Comparison of ENCODE assay signal across 26 cellular contexts in genomic region chr11:117431436-117431835, GRCh38.
DNase-seq lines count a peak whose midpoint lies in the region; ATAC-seq, FAIRE-seq and TF ChIP-seq lines count a peak whose summit lies in the region.
"Had no signal": no experiment of that assay in that cellular context is flagged by ENCODE, and none has a peak within 500 bp of the region (broad histone marks: within the 10 kb centered on the region; RNA-seq: fewer than 3 reads in every experiment).

No MANE protein-coding gene starts in this region.

- CTCF ChIA-PET in activated naive CD4-positive, alpha-beta T cell treated with anti-CD3 and anti-CD28 coated beads, Interleukin-2, amount 10 ng/mL, durations not matched to agents 7 days and 5 days (lab: Charles Lee) = no interaction called here
- CTCF ChIA-PET in activated naive CD4-positive, alpha-beta T cell treated with anti-CD3 and anti-CD28 coated beads for 36 hours (lab: Charles Lee) = interaction anchor here (0.6 kb wide), 2 partner anchors 15 to 945 kb away, joined by 3 read pairs; no protein-coding TSS in a partner anchor

- no peak overlapping the region for H2BK15ac ChIP-seq in neuronal stem cell (ENCODE audit: low read length)

- no peak overlapping the region for H2BK12ac ChIP-seq in neuronal stem cell (ENCODE audit: low read length)

- H3K4me1 ChIP-seq in kidney (ENCODE audit: control insufficient read depth in 1 of 2, insufficient read depth in 1 of 2, low read depth in 1 of 2, low read length in 2 of 2) = no peaks in the 10 kb centered on the region
- peaks cover 9 to 14% of the 10 kb centered on the region in 2 donors for H3K4me1 ChIP-seq in neuronal stem cell (ENCODE audit: control insufficient read depth in 2 of 2, insufficient read depth in 1 of 2, low read depth in 1 of 2, low read length in 2 of 2)
- H3K4me1 ChIP-seq in thyroid gland = peaks cover 13 to 38% of the 10 kb centered on the region in 2 donors
- H3K4me1 ChIP-seq: A549, Caco-2 had no signal

- H3K9me3 ChIP-seq in kidney (ENCODE audit: control insufficient read depth in 1 of 2, low read length in 2 of 2) (no peaks in the 10 kb centered on the region), neuronal stem cell (replicated peaks in 1 of 2; ENCODE audit: control insufficient read depth in 2 of 2, insufficient read depth in 1 of 2, low read depth in 1 of 2, low read length in 2 of 2) (no peaks in the 10 kb centered on the region), thyroid gland (no peaks in the 10 kb centered on the region)
- H3K9me3 ChIP-seq: A549, BE2C, Caco-2 had no signal

- peak overlapping the region; percentile 16 for H3K23ac ChIP-seq in neuronal stem cell (ENCODE audit: low read depth, low read length, poor library complexity)

- no peaks in the 10 kb centered on the region for H3K36me3 Mint-ChIP-seq in activated naive CD4-positive, alpha-beta T cell treated with anti-CD3 and anti-CD28 coated beads, Interleukin-2, amount 10 ng/mL, durations not matched to agents 7 days and 5 days
- no peaks in the 10 kb centered on the region for H3K36me3 Mint-ChIP-seq in activated naive CD4-positive, alpha-beta T cell treated with anti-CD3 and anti-CD28 coated beads for 36 hours (ENCODE audit: low read depth)
- H3K36me3 Mint-ChIP-seq: CD4-positive, CD25-positive, alpha-beta regulatory T cell; CD8-positive, alpha-beta T cell had no signal

- no peak overlapping the region for H3K4me3 ChIP-seq in kidney (ENCODE audit: low read length in 2 of 2)
- H3K4me3 ChIP-seq in neuronal stem cell (ENCODE audit: low read length in 2 of 2) = no peak overlapping the region
- no peak overlapping the region for H3K4me3 ChIP-seq in thyroid gland (replicated peaks in 1 of 3)
- H3K4me3 ChIP-seq: A549, GM12878, GM23338 had no signal

- H2BK5ac ChIP-seq in neuronal stem cell (ENCODE audit: low read length) = no peak overlapping the region

- no peak overlapping the region for H3K4me3 Mint-ChIP-seq in activated naive CD4-positive, alpha-beta T cell treated with anti-CD3 and anti-CD28 coated beads, Interleukin-2, amount 10 ng/mL, durations not matched to agents 7 days and 5 days
- H3K4me3 Mint-ChIP-seq in activated naive CD4-positive, alpha-beta T cell treated with anti-CD3 and anti-CD28 coated beads for 36 hours = no peak overlapping the region
- no peak overlapping the region for H3K4me3 Mint-ChIP-seq in stimulated activated naive CD8-positive, alpha-beta T cell treated with anti-CD3 and anti-CD28 coated beads, Interleukin-15, amount 100 ng/mL, for 72 hours
- H3K4me3 Mint-ChIP-seq: CD4-positive, CD25-positive, alpha-beta regulatory T cell; CD8-positive, alpha-beta T cell; GM23338; H9 had no signal

- intact Hi-C loops in activated naive CD4-positive, alpha-beta T cell treated with anti-CD3 and anti-CD28 coated beads for 36 hours (cut with micrococcal nuclease) = no loop called here
- intact Hi-C loops in kidney (cut with DNase I) (no loop called here), thyroid gland (cut with DNase I) (loop anchor here (10.0 kb wide), 1 partner anchor 193 kb away; no protein-coding TSS in a partner anchor)

- H3K9me3 Mint-ChIP-seq in activated naive CD4-positive, alpha-beta T cell treated with anti-CD3 and anti-CD28 coated beads, Interleukin-2, amount 10 ng/mL, durations not matched to agents 7 days and 5 days = no peaks in the 10 kb centered on the region
- H3K9me3 Mint-ChIP-seq in activated naive CD4-positive, alpha-beta T cell treated with anti-CD3 and anti-CD28 coated beads for 36 hours = no peaks in the 10 kb centered on the region
- H3K9me3 Mint-ChIP-seq in stimulated activated naive CD8-positive, alpha-beta T cell treated with anti-CD3 and anti-CD28 coated beads, Interleukin-15, amount 100 ng/mL, for 72 hours = no peaks in the 10 kb centered on the region
- H3K9me3 Mint-ChIP-seq: CD4-positive, CD25-positive, alpha-beta regulatory T cell; CD8-positive, alpha-beta T cell; GM23338; H9 had no signal

- no peak overlapping the region for H2AK5ac ChIP-seq in neuronal stem cell (ENCODE audit: low read depth, low read length)

- no peak overlapping the region for H3K4ac ChIP-seq in neuronal stem cell (ENCODE audit: low read length)

- H3K27ac ChIP-seq in kidney (ENCODE audit: low read depth in 2 of 2, low read length in 2 of 2) (no peak overlapping the region), neuronal stem cell (replicated peaks; ENCODE audit: low read length) (no peak overlapping the region), thyroid gland (no peak overlapping the region)
- H3K27ac ChIP-seq: 22Rv1, A549, C4-2B had no signal

- H3K27me3 Mint-ChIP-seq in activated naive CD4-positive, alpha-beta T cell treated with anti-CD3 and anti-CD28 coated beads, Interleukin-2, amount 10 ng/mL, durations not matched to agents 7 days and 5 days = peaks cover 26% of the 10 kb centered on the region
- H3K27me3 Mint-ChIP-seq in activated naive CD4-positive, alpha-beta T cell treated with anti-CD3 and anti-CD28 coated beads for 36 hours (ENCODE audit: low read depth) = peaks cover 1% of the 10 kb centered on the region
- H3K27me3 Mint-ChIP-seq in stimulated activated naive CD8-positive, alpha-beta T cell treated with anti-CD3 and anti-CD28 coated beads, Interleukin-15, amount 100 ng/mL, for 72 hours = peaks cover 8% of the 10 kb centered on the region

- H4K91ac ChIP-seq in neuronal stem cell (ENCODE audit: low read depth, low read length, poor library complexity) = no peak overlapping the region

- WGBS in neuronal stem cell (ENCODE audit: extremely low coverage in 2 of 2, insufficient read length in 2 of 2, insufficient replicate concordance in 1 of 2), 2 donors = no CpG with 5 or more reads among the region's 7 CpGs
- WGBS in thyroid gland, 2 donors = 37 to 50% methylated on average over 2 to 7 of the region's 7 CpGs

- TF ChIP-seq CTCF in kidney (IDR thresholded peaks at IDR 0.05; ENCODE audit: borderline replicate concordance, extremely low read depth, insufficient read depth) (no peak), thyroid gland (IDR thresholded peaks at IDR 0.05) (no peak)

- H3K4me2 ChIP-seq in neuronal stem cell (ENCODE audit: insufficient read depth, low read length, poor library complexity, severe bottlenecking) = no peak overlapping the region
- H3K4me2 ChIP-seq: A549, GM23338 had no signal

- no peaks in the 10 kb centered on the region for H3K4me1 Mint-ChIP-seq in activated naive CD4-positive, alpha-beta T cell treated with anti-CD3 and anti-CD28 coated beads, Interleukin-2, amount 10 ng/mL, durations not matched to agents 7 days and 5 days
- no peaks in the 10 kb centered on the region for H3K4me1 Mint-ChIP-seq in activated naive CD4-positive, alpha-beta T cell treated with anti-CD3 and anti-CD28 coated beads for 36 hours (ENCODE audit: low read depth)
- no peaks in the 10 kb centered on the region for H3K4me1 Mint-ChIP-seq in stimulated activated naive CD8-positive, alpha-beta T cell treated with anti-CD3 and anti-CD28 coated beads, Interleukin-15, amount 100 ng/mL, for 72 hours

- no peak overlapping the region for H2AFZ ChIP-seq in neuronal stem cell (ENCODE audit: low read length)
- H2AFZ ChIP-seq: GM23338 had no signal

- peaks cover 0 to 46% (median 3%) of the 10 kb centered on the region in 3 experiments for H3K27me3 ChIP-seq in neuronal stem cell (ENCODE audit: control insufficient read depth in 3 of 3, insufficient read depth in 3 of 3, low read depth in 1 of 3, low read length in 3 of 3)
- H3K27me3 ChIP-seq in thyroid gland = no peaks in the 10 kb centered on the region
- H3K27me3 ChIP-seq: BE2C had no signal

- H3K9ac ChIP-seq in kidney (ENCODE audit: low read length in 2 of 2) = no peak overlapping the region
- H3K9ac ChIP-seq in neuronal stem cell (ENCODE audit: low read depth, low read length, poor library complexity) = no peak overlapping the region

- peak overlapping the region; percentile 31 for H3K18ac ChIP-seq in neuronal stem cell (ENCODE audit: low read length)

- H3K79me1 ChIP-seq in neuronal stem cell (ENCODE audit: low read depth, low read length) = no peaks in the 10 kb centered on the region

- no peak for ATAC-seq in stimulated activated naive CD8-positive, alpha-beta T cell treated with anti-CD3 and anti-CD28 coated beads, Interleukin-15, amount 100 ng/mL, for 72 hours
- no peak for ATAC-seq in HG03342 (IDR thresholded peaks at IDR 0.05; ENCODE audit: unreplicated experiment)
- ATAC-seq: A549; CD8-positive, alpha-beta T cell; GM12878; GM23338; HCT116 had no signal

- H3K27ac Mint-ChIP-seq in activated naive CD4-positive, alpha-beta T cell treated with anti-CD3 and anti-CD28 coated beads, Interleukin-2, amount 10 ng/mL, durations not matched to agents 7 days and 5 days = no peak overlapping the region
- no peak overlapping the region for H3K27ac Mint-ChIP-seq in activated naive CD4-positive, alpha-beta T cell treated with anti-CD3 and anti-CD28 coated beads for 36 hours
- H3K27ac Mint-ChIP-seq in stimulated activated naive CD8-positive, alpha-beta T cell treated with anti-CD3 and anti-CD28 coated beads, Interleukin-15, amount 100 ng/mL, for 72 hours = no peak overlapping the region
- H3K27ac Mint-ChIP-seq: CD8-positive, alpha-beta T cell; GM23338; H9 had no signal

- peak; percentile 15 for DNase-seq in activated naive CD4-positive, alpha-beta T cell treated with anti-CD3 and anti-CD28 coated beads, Interleukin-2, amount 10 ng/mL, durations not matched to agents 7 days and 5 days
- DNase-seq in activated naive CD4-positive, alpha-beta T cell treated with anti-CD3 and anti-CD28 coated beads for 36 hours = no peak
- DNase-seq in kidney (peak; percentile 39), neuronal stem cell (ENCODE audit: low spot score) (no peak), thyroid gland (peak; percentile 81 to 89), DMS 273 (lab: John Stamatoyannopoulos, UW; ENCODE audit: unreplicated experiment) (no peak)
- DNase-seq in stimulated activated naive CD8-positive, alpha-beta T cell treated with anti-CD3 and anti-CD28 coated beads, Interleukin-15, amount 100 ng/mL, for 72 hours = no peak
- DNase-seq: ACHN; AML-193; BE2C; Caco-2; CD4-positive, CD25-positive, alpha-beta regulatory T cell; CD8-positive, alpha-beta T cell; DMS 273 treated with DMSO at 0.1 percent for 48 hours; DMS79; EL; GDM1; H9 had no signal

- no peak overlapping the region for H3K14ac ChIP-seq in neuronal stem cell (ENCODE audit: low read length)

- no peak overlapping the region for H2BK120ac ChIP-seq in neuronal stem cell (ENCODE audit: low read depth, low read length)

- H3K36me3 ChIP-seq in kidney (ENCODE audit: control insufficient read depth in 1 of 2, insufficient read depth in 2 of 2, low read length in 2 of 2) (peaks cover 0 to 25% of the 10 kb centered on the region in 2 donors), neuronal stem cell (replicated peaks in 1 of 2; ENCODE audit: control insufficient read depth in 2 of 2, insufficient read depth in 2 of 2, low read length in 2 of 2) (no peaks in the 10 kb centered on the region), thyroid gland (no peaks in the 10 kb centered on the region)
- H3K36me3 ChIP-seq: BE2C had no signal

- H4K8ac ChIP-seq in neuronal stem cell (ENCODE audit: low read depth, low read length) = no peak overlapping the region

- FAIRE-seq in kidney (lab: Jason Lieb, UNC) = no peak
- FAIRE-seq: A549, GM12878, GM18507 had no signal

- no peak for TF ChIP-seq POLR2A in thyroid gland (IDR thresholded peaks at IDR 0.05)

Comparison
In these comparisons a context has a peak if more than half of its experiments do, and no peak if none do; other contexts are left out.
1. DNase-seq: peak in activated naive CD4-positive, alpha-beta T cell treated with anti-CD3 and anti-CD28 coated beads, Interleukin-2, amount 10 ng/mL, durations not matched to agents 7 days and 5 days (single experiment), kidney (single experiment) and thyroid gland (2 of 2); none in activated naive CD4-positive, alpha-beta T cell treated with anti-CD3 and anti-CD28 coated beads for 36 hours (single experiment), neuronal stem cell (single experiment), stimulated activated naive CD8-positive, alpha-beta T cell treated with anti-CD3 and anti-CD28 coated beads, Interleukin-15, amount 100 ng/mL, for 72 hours (0 of 2) and DMS 273 (single experiment).